In the genomic region with DNA sequence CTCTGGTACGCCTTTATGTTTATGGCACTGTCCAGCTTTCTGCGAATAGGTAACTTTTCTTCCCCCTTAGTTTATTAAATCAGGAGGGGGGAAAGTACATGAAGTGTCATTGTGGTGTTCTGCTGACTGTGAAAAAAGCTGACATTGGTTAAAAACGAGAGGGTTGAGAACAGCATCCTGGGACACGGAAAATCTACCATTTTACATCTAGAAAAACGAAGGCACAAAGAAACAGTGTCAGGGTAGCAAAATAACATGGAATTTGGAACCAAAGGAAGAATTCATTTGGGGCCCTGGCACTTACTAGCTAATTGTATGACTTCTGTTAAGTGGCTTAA, we compare ENCODE assay signal across 8 cellular contexts. TPM values are rescaled to one million over a fixed set of nuclear protein-coding genes. Genes with fewer than 3 reads are reported as not detected.
DNase-seq lines count a peak whose midpoint lies in the region; ATAC-seq and TF ChIP-seq lines count a peak whose summit lies in the region.

No MANE protein-coding gene starts in this region.

- peak overlapping the region; percentile 62 for H3K9ac ChIP-seq in OCI-LY3 (ENCODE audit: low read length)
- H3K9ac ChIP-seq in parathyroid adenoma: no peak overlapping the region

- H3K4me1 Mint-ChIP-seq in Caco-2 (ENCODE audit: low read depth, unreplicated experiment) (peaks cover 16% of the 10 kb centered on the region), endothelial cell (ENCODE audit: unreplicated experiment) (peaks cover 29% of the 10 kb centered on the region), CD14-positive monocyte (peaks cover 10% of the 10 kb centered on the region)

- peaks cover 19% of the 10 kb centered on the region for H3K4me1 ChIP-seq in Caco-2
- H3K4me1 ChIP-seq in OCI-LY3 (ENCODE audit: low read length): peaks cover 50% of the 10 kb centered on the region
- peaks cover 3% of the 10 kb centered on the region for H3K4me1 ChIP-seq in parathyroid adenoma

- no peaks in the 10 kb centered on the region for H3K9me3 ChIP-seq in Caco-2
- no peaks in the 10 kb centered on the region for H3K9me3 ChIP-seq in OCI-LY3 (ENCODE audit: insufficient read depth, low read length)
- no peaks in the 10 kb centered on the region for H3K9me3 ChIP-seq in parathyroid adenoma (ENCODE audit: control insufficient read depth, low read length)

- H3K79me2 ChIP-seq in OCI-LY3 (ENCODE audit: low read length) (peaks cover 18% of the 10 kb centered on the region), parathyroid adenoma (no peaks in the 10 kb centered on the region)

- TF ChIP-seq CTCF in Caco-2 (IDR thresholded peaks at IDR 0.05; ENCODE audit: insufficient read depth in 1 of 2, low read depth in 1 of 2, low read length in 1 of 2, severe bottlenecking in 1 of 2, unreplicated experiment in 1 of 2) (no peak), OCI-LY3 (IDR thresholded peaks at IDR 0.05; ENCODE audit: low read depth, low read length) (no peak), endothelial cell (IDR thresholded peaks at IDR 0.05; ENCODE audit: unreplicated experiment) (no peak), parathyroid adenoma (IDR thresholded peaks at IDR 0.05) (no peak), CD14-positive monocyte (IDR thresholded peaks at IDR 0.05) (no peak)

- CTCF ChIA-PET in Caco-2 (lab: Charles Lee): interaction anchor here (0.8 to 0.9 kb wide), 2 partner anchors 10 to 24 kb away, joined by 3 read pairs; no protein-coding TSS in a partner anchor

- H3K9me3 Mint-ChIP-seq in Caco-2 (ENCODE audit: unreplicated experiment): no peaks in the 10 kb centered on the region
- H3K9me3 Mint-ChIP-seq in endothelial cell (ENCODE audit: unreplicated experiment): no peaks in the 10 kb centered on the region
- H3K9me3 Mint-ChIP-seq in CD14-positive monocyte: peaks cover 0 to 12% (median 7%) of the 10 kb centered on the region in 7 donors

- no peaks in the 10 kb centered on the region for H3K36me3 Mint-ChIP-seq in Caco-2 (ENCODE audit: insufficient read depth, unreplicated experiment)
- H3K36me3 Mint-ChIP-seq in endothelial cell (ENCODE audit: low read depth, unreplicated experiment): no peaks in the 10 kb centered on the region
- no peaks in the 10 kb centered on the region for H3K36me3 Mint-ChIP-seq in CD14-positive monocyte

- H3K27ac ChIP-seq in OCI-LY3 (ENCODE audit: low read length) (peak overlapping the region; percentile 31; the same call in 1 of the 2 replicates), parathyroid adenoma (peak overlapping the region; percentile 79)

- ATAC-seq in GM21390 (IDR thresholded peaks at IDR 0.05; ENCODE audit: unreplicated experiment) (no peak), GM18520 (IDR thresholded peaks at IDR 0.05; ENCODE audit: unreplicated experiment) (no peak)

- no peaks in the 10 kb centered on the region for H4K20me1 ChIP-seq in OCI-LY3 (ENCODE audit: insufficient read depth, low read length)

- peak overlapping the region; percentile 87 for H2AFZ ChIP-seq in OCI-LY3 (ENCODE audit: low read depth, low read length)
- peak overlapping the region; percentile 83 for H2AFZ ChIP-seq in parathyroid adenoma

- H3K4me3 Mint-ChIP-seq in Caco-2 (ENCODE audit: unreplicated experiment) (peak overlapping the region; percentile 96), endothelial cell (ENCODE audit: unreplicated experiment) (peak overlapping the region; percentile 65), CD14-positive monocyte (peak overlapping the region in 1 of 2 donors; percentile 91)

- POLR2A ChIA-PET in Caco-2 (lab: Charles Lee): interaction anchor here (1.4 kb wide), 1 partner anchor 9 kb away, joined by 8 read pairs; no protein-coding TSS in a partner anchor

- intact Hi-C loops in Caco-2 (cut with micrococcal nuclease; ENCODE audit: unreplicated experiment): loop anchor here (1.0 to 5.0 kb wide), 2 partner anchors 10 to 79 kb away; no protein-coding TSS in a partner anchor
- intact Hi-C loops in CD14-positive monocyte (cut with micrococcal nuclease): no loop called here

- H3K27me3 Mint-ChIP-seq in Caco-2 (ENCODE audit: insufficient read depth, unreplicated experiment): no peaks in the 10 kb centered on the region
- peaks cover 6% of the 10 kb centered on the region for H3K27me3 Mint-ChIP-seq in endothelial cell (ENCODE audit: unreplicated experiment)
- peaks cover 7 to 23% (median 10%) of the 10 kb centered on the region in 3 donors for H3K27me3 Mint-ChIP-seq in CD14-positive monocyte (ENCODE audit: low read depth in 3 of 3)

- no peak for DNase-seq in Caco-2
- DNase-seq in endothelial cell (ENCODE audit: low spot score): no peak
- no peak for DNase-seq in iPS-NIHi11 (ENCODE audit: low spot score)
- no peak for DNase-seq in CD14-positive monocyte (ENCODE audit: low spot score)

- H3K27ac Mint-ChIP-seq in Caco-2 (ENCODE audit: unreplicated experiment) (no peak overlapping the region), endothelial cell (ENCODE audit: unreplicated experiment) (no peak overlapping the region), CD14-positive monocyte (peak overlapping the region in 1 of 7 donors; percentile 25)

- H3K4me2 ChIP-seq in OCI-LY3 (ENCODE audit: low read length) (peak overlapping the region; percentile 82), parathyroid adenoma (ENCODE audit: low read length) (peak overlapping the region; percentile 71)

- H3K27me3 ChIP-seq in Caco-2 (replicated peaks; ENCODE audit: control insufficient read depth, insufficient read depth, low read length): no peaks in the 10 kb centered on the region
- H3K27me3 ChIP-seq in OCI-LY3 (ENCODE audit: low read depth, low read length): no peaks in the 10 kb centered on the region
- H3K27me3 ChIP-seq in parathyroid adenoma (ENCODE audit: control insufficient read depth, insufficient read depth, low read length): no peaks in the 10 kb centered on the region

- H3K4me3 ChIP-seq in Caco-2 (ENCODE audit: low read depth, low read length) (peak overlapping the region; percentile 39), OCI-LY3 (ENCODE audit: low read length) (peak overlapping the region; percentile 95), parathyroid adenoma (ENCODE audit: low read depth, low read length) (peak overlapping the region; percentile 75)

- H3K36me3 ChIP-seq in Caco-2 (ENCODE audit: control insufficient read depth, insufficient read depth, low read length) (no peaks in the 10 kb centered on the region), OCI-LY3 (replicated peaks; ENCODE audit: low read depth, low read length) (no peaks in the 10 kb centered on the region), parathyroid adenoma (ENCODE audit: control insufficient read depth, insufficient read depth, low read length) (no peaks in the 10 kb centered on the region)

- BruUV-seq in Caco-2 (replicated peaks; lab: Mats Ljungman, UMichigan): no TSS peak

RNA-seq across cellular contexts. Expression of a gene that starts 1.2 kb away (rescaled TPM):
- 55.7 and 66.3 TPM in 2 replicates for total RNA-seq in Caco-2 (2022)
- total RNA-seq in endothelial cell (ENCODE audit: unreplicated experiment): 31.2 TPM
- under 1 TPM in 1 of 2 donors, not detected in 1; 0.04 TPM for polyA plus RNA-seq in CD14-positive monocyte

Comparison
In these comparisons a context has a peak if more than half of its experiments do, and no peak if none do; other contexts are left out.
1. H3K4me3 ChIP-seq: peak in every context shown above with its lines; median percentile 95 in OCI-LY3; 75 in parathyroid adenoma; 39 in Caco-2.